Comparison of ENCODE assay signal across 9 cellular contexts in the genomic region with DNA sequence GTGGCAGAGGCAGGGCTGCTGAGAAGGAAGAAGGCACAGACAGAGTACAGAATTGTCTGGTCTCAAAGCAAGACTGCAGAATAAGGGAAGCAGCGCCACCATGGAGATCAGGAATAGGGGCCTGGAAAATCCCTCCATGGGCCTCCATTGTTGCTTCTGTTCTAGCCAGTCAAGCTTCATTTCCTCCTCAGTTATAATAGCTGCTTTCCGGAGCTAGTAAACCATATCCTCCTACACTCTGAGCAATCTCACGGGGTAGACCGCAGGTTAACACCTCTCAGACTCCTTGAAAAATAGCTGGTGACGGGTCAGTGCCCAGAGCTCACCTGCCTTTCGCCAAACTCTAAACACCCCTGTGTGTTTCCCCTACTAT. TPM values are rescaled to one million over a fixed set of nuclear protein-coding genes. Genes with fewer than 3 reads are reported as not detected.
DNase-seq lines count a peak whose midpoint lies in the region; ATAC-seq and TF ChIP-seq lines count a peak whose summit lies in the region.
"Had no signal": no experiment of that assay in that cellular context is flagged by ENCODE, and none has a peak within 500 bp of the region (broad histone marks: within the 10 kb centered on the region; RNA-seq: fewer than 3 reads in every experiment).

No MANE protein-coding gene starts in this region.

- H3K27me3 Mint-ChIP-seq in endothelial cell (ENCODE audit: unreplicated experiment) = no peaks in the 10 kb centered on the region

- peak overlapping the region; percentile 58 to 95 for H3K27ac ChIP-seq in lung (ENCODE audit: low read depth in 1 of 2, low read length in 1 of 2)
- H3K27ac ChIP-seq: cardiac muscle cell had no signal

- H3K9me3 ChIP-seq in lung (ENCODE audit: control insufficient read depth in 2 of 2, insufficient read depth in 1 of 2, low read length in 1 of 2) = no peaks in the 10 kb centered on the region

- TF ChIP-seq CTCF in lung (IDR thresholded peaks at IDR 0.05; ENCODE audit: control extremely low read depth, extremely low read depth) = no peak
- no peak for TF ChIP-seq CTCF in endothelial cell (IDR thresholded peaks at IDR 0.05; ENCODE audit: unreplicated experiment)

- no peak overlapping the region for H3K4me3 Mint-ChIP-seq in endothelial cell (ENCODE audit: unreplicated experiment)

- WGBS in lung, 2 donors = 32 to 44% methylated on average over 6 of the region's 6 CpGs

- no peaks in the 10 kb centered on the region for H3K36me3 ChIP-seq in lung (ENCODE audit: control insufficient read depth in 2 of 2, insufficient read depth in 2 of 2, low read length in 2 of 2)
- H3K36me3 ChIP-seq: cardiac muscle cell had no signal

- ATAC-seq in GM19463 (IDR thresholded peaks at IDR 0.05; ENCODE audit: unreplicated experiment) (peak; percentile 64), HG03469 (IDR thresholded peaks at IDR 0.05; ENCODE audit: unreplicated experiment) (peak; percentile 33), lung (ENCODE audit: insufficient read depth, low FRiP score) (no peak)

- no peak overlapping the region for H3K27ac Mint-ChIP-seq in endothelial cell (ENCODE audit: unreplicated experiment)

- no peaks in the 10 kb centered on the region for H3K27me3 ChIP-seq in lung (ENCODE audit: control insufficient read depth, insufficient read depth)

- no peaks in the 10 kb centered on the region for H3K36me3 Mint-ChIP-seq in endothelial cell (ENCODE audit: low read depth, unreplicated experiment)

- H3K4me1 ChIP-seq in lung (ENCODE audit: control insufficient read depth in 2 of 2, insufficient read depth in 2 of 2, low read length in 2 of 2) = peaks cover 0 to 3% of the 10 kb centered on the region in 2 donors

- DNase-seq in DMS153 (lab: John Stamatoyannopoulos, UW) (peak; percentile 18), activated T-cell treated with anti-CD3 and anti-CD28 coated beads for 48 hours (ENCODE audit: low read depth) (peak; percentile 27), lung (ENCODE audit: low spot score) (no peak), endothelial cell (ENCODE audit: low spot score) (no peak), AG08396 (ENCODE audit: low spot score) (no peak), mucosa of gallbladder (ENCODE audit: low spot score) (no peak)

- no peak overlapping the region for H3K4me3 ChIP-seq in lung

- peaks cover 22% of the 10 kb centered on the region for H3K4me1 Mint-ChIP-seq in endothelial cell (ENCODE audit: unreplicated experiment)

- H3K9me3 Mint-ChIP-seq in endothelial cell (ENCODE audit: unreplicated experiment) = no peaks in the 10 kb centered on the region

RNA-seq across cellular contexts. Expression of gene HLA-DMB, which starts 0.6 kb away (rescaled TPM):
- total RNA-seq in lung = 10 to 100 TPM; 42.3 to 76.7 TPM
- 10 to 100 TPM; 50.1 to 52.2 TPM for polyA plus RNA-seq in lung
- 1.3 TPM for total RNA-seq in endothelial cell (ENCODE audit: unreplicated experiment)
- 43.2 TPM for total RNA-seq in mucosa of gallbladder
- total RNA-seq: cardiac muscle cell had no signal
- polyA plus RNA-seq: cardiac muscle cell had no signal

RNA-seq across cellular contexts. Expression of gene HLA-DMA, which starts 11.5 kb away (rescaled TPM):
- total RNA-seq in lung (100 to 1,000 TPM in 1 of 2 donors, 10 to 100 TPM in 1; 76.8 to 130 TPM), endothelial cell (ENCODE audit: unreplicated experiment) (13.0 TPM), mucosa of gallbladder (68.2 TPM)
- polyA plus RNA-seq in lung = 100 to 1,000 TPM; 106 to 240 TPM

RNA-seq across cellular contexts. Expression of gene BRD2, which starts 27.0 kb away (rescaled TPM):
- total RNA-seq in lung (100 to 1,000 TPM; 178 TPM), endothelial cell (ENCODE audit: unreplicated experiment) (186 TPM), mucosa of gallbladder (150 TPM)
- 100 to 1,000 TPM; 114 to 117 TPM for polyA plus RNA-seq in lung

Comparison
In these comparisons a context has a peak if more than half of its experiments do, and no peak if none do; other contexts are left out.
1. DNase-seq: peak in DMS153 (single experiment) and activated T-cell treated with anti-CD3 and anti-CD28 coated beads for 48 hours (single experiment); none in lung (single experiment), endothelial cell (single experiment), AG08396 (single experiment) and mucosa of gallbladder (single experiment).
2. RNA of gene HLA-DMB, which starts 0.6 kb away (total RNA-seq): 42.3 to 76.7 TPM in lung and 43.2 TPM in mucosa of gallbladder (single experiment); 1.3 TPM in endothelial cell (single experiment); every median in the first group is over 10 times any median in the second.